ENCODE assay signal across 16 cellular contexts in genomic region chr2:674319-674985, GRCh38. TPM values are rescaled to one million over a fixed set of nuclear protein-coding genes. Genes with fewer than 3 reads are reported as not detected.
A peak's percentile ranks its signal among the peaks of the same experiment; 100 is the strongest.
DNase-seq lines count a peak whose midpoint lies in the region; ATAC-seq and TF ChIP-seq lines count a peak whose summit lies in the region.
"Had no signal": no experiment of that assay in that cellular context is flagged by ENCODE, and none has a peak within 500 bp of the region (broad histone marks: within the 10 kb centered on the region; RNA-seq: fewer than 3 reads in every experiment).

No MANE protein-coding gene starts in this region.

- peaks cover 26% of the 10 kb centered on the region for H3K4me1 ChIP-seq in adipocyte (ENCODE audit: control insufficient read depth, insufficient read depth, low read length)

- H3K4me3 ChIP-seq in Jurkat, Clone E6-1 (ENCODE audit: low read length), result peak overlapping the region; percentile 86
- H3K4me3 ChIP-seq in adipocyte (ENCODE audit: low read length), result no peak overlapping the region
- H3K4me3 ChIP-seq: A549, HAP-1, SJCRH30, upper lobe of left lung had no signal

- H3K9me3 ChIP-seq in adipocyte (ENCODE audit: control insufficient read depth, low read length), result no peaks in the 10 kb centered on the region
- H3K9me3 ChIP-seq: A549, HAP-1, SJCRH30, upper lobe of left lung had no signal

- POLR2A ChIA-PET in activated CD4-positive, alpha-beta T cell treated with anti-CD3 and anti-CD28 coated beads for 36 hours (lab: Charles Lee), result no interaction called here

- peaks cover 39% of the 10 kb centered on the region for H3K4me1 Mint-ChIP-seq in activated CD4-positive, alpha-beta T cell treated with anti-CD3 and anti-CD28 coated beads for 36 hours
- peaks cover 48% of the 10 kb centered on the region for H3K4me1 Mint-ChIP-seq in nephron

- H3K9ac ChIP-seq in adipocyte (ENCODE audit: low read length), result no peak overlapping the region

- H3K27ac Mint-ChIP-seq in activated CD4-positive, alpha-beta T cell treated with anti-CD3 and anti-CD28 coated beads for 36 hours, result peak overlapping the region; percentile 59
- peak overlapping the region; percentile 1 to 4 (median 1) for H3K27ac Mint-ChIP-seq in nephron

- CTCF ChIA-PET in activated CD4-positive, alpha-beta T cell treated with anti-CD3 and anti-CD28 coated beads for 36 hours (lab: Charles Lee), result interaction anchor here (1.0 kb wide), 1 partner anchor 49 kb away, joined by 3 read pairs; no protein-coding TSS in a partner anchor

- no peaks in the 10 kb centered on the region for H3K27me3 ChIP-seq in adipocyte (replicated peaks; ENCODE audit: control insufficient read depth, insufficient read depth, low read length)
- H3K27me3 ChIP-seq: SJCRH30, upper lobe of left lung had no signal

- peak; percentile 29 for DNase-seq in activated CD4-positive, alpha-beta T cell treated with anti-CD3 and anti-CD28 coated beads for 36 hours
- no peak for DNase-seq in activated CD4-positive, alpha-beta T cell treated with anti-CD3 and anti-CD28 coated beads, Interleukin-2, amount 50 U/mL, for 4 hours
- no peak for DNase-seq in Jurkat, Clone E6-1 (ENCODE audit: low read depth, low spot score)
- DNase-seq in adipocyte (ENCODE audit: low read depth), result peak; percentile 32
- DNase-seq in NK-92 treated with Interleukin-12 subunit alpha and Interleukin-12 subunit beta, amount 100 ng/mL, for 24 hours (lab: John Stamatoyannopoulos, UW), result no peak
- DNase-seq: activated CD4-positive, CD25-positive, alpha-beta regulatory T cell; NCI-H1417; NCI-H524 treated with DMSO at 0.1 percent for 48 hours; nucleus accumbens; SJCRH30; upper lobe of left lung had no signal

- TF ChIP-seq CTCF in nephron (IDR thresholded peaks at IDR 0.05; ENCODE audit: unreplicated experiment in 3 of 3), result no peak

- peak overlapping the region; percentile 93 for H3K4me3 Mint-ChIP-seq in activated CD4-positive, alpha-beta T cell treated with anti-CD3 and anti-CD28 coated beads for 36 hours
- H3K4me3 Mint-ChIP-seq in nephron, result peak overlapping the region in 2 of 3 experiments; percentile 86 to 96

- no peaks in the 10 kb centered on the region for H3K9me3 Mint-ChIP-seq in activated CD4-positive, alpha-beta T cell treated with anti-CD3 and anti-CD28 coated beads for 36 hours (ENCODE audit: low read depth)
- H3K9me3 Mint-ChIP-seq in nephron, result no peaks in the 10 kb centered on the region

- H3K36me3 ChIP-seq in adipocyte (ENCODE audit: control insufficient read depth, insufficient read depth, low read length, severe bottlenecking), result peaks cover 7% of the 10 kb centered on the region

- no peaks in the 10 kb centered on the region for H3K27me3 Mint-ChIP-seq in activated CD4-positive, alpha-beta T cell treated with anti-CD3 and anti-CD28 coated beads for 36 hours
- H3K27me3 Mint-ChIP-seq in nephron (ENCODE audit: low read depth), result no peaks in the 10 kb centered on the region

- intact Hi-C loops in activated CD4-positive, alpha-beta T cell treated with anti-CD3 and anti-CD28 coated beads for 36 hours (cut with DNase I, micrococcal nuclease), result no loop called here

- ATAC-seq in activated CD4-positive, alpha-beta T cell treated with anti-CD3 and anti-CD28 coated beads for 36 hours, result no peak
- ATAC-seq in HG03354 (IDR thresholded peaks at IDR 0.05; ENCODE audit: poor library complexity, severe bottlenecking, unreplicated experiment), result no peak
- no peak for ATAC-seq in HG03342 (IDR thresholded peaks at IDR 0.05; ENCODE audit: unreplicated experiment)
- ATAC-seq: A549 had no signal

- H3K36me3 Mint-ChIP-seq in activated CD4-positive, alpha-beta T cell treated with anti-CD3 and anti-CD28 coated beads for 36 hours (ENCODE audit: low read depth), result peaks cover 38% of the 10 kb centered on the region
- peaks cover 21% of the 10 kb centered on the region for H3K36me3 Mint-ChIP-seq in nephron (ENCODE audit: low read depth)

RNA-seq across cellular contexts. Expression of gene TMEM18, which starts 2.8 kb away (rescaled TPM):
- total RNA-seq in activated CD4-positive, alpha-beta T cell treated with anti-CD3 and anti-CD28 coated beads for 36 hours, result 10 to 100 TPM; 27.0 to 27.1 TPM
- polyA plus RNA-seq in Jurkat, Clone E6-1 (2012; ENCODE audit: insufficient read depth, insufficient read length), result 110 TPM

Comparison
In these comparisons a context has a peak if more than half of its experiments do, and no peak if none do; other contexts are left out.
1. DNase-seq: peak in activated CD4-positive, alpha-beta T cell treated with anti-CD3 and anti-CD28 coated beads for 36 hours (single experiment) and adipocyte (single experiment); none in activated CD4-positive, alpha-beta T cell treated with anti-CD3 and anti-CD28 coated beads, Interleukin-2, amount 50 U/mL, for 4 hours (0 of 2), Jurkat, Clone E6-1 (single experiment) and NK-92 treated with Interleukin-12 subunit alpha and Interleukin-12 subunit beta, amount 100 ng/mL, for 24 hours (single experiment).